12 cellular contexts compared by ENCODE assay signal in genomic region chr9:35163413-35163812, GRCh38. TPM values are rescaled to one million over a fixed set of nuclear protein-coding genes. Genes with fewer than 3 reads are reported as not detected.
DNase-seq lines count a peak whose midpoint lies in the region; ATAC-seq, FAIRE-seq and TF ChIP-seq lines count a peak whose summit lies in the region.
"Had no signal": no experiment of that assay in that cellular context is flagged by ENCODE, and none has a peak within 500 bp of the region (broad histone marks: within the 10 kb centered on the region; RNA-seq: fewer than 3 reads in every experiment).

No MANE protein-coding gene starts in this region.

- H3K14ac ChIP-seq in H1 (ENCODE audit: insufficient read length) = no peak overlapping the region

- no peak overlapping the region for H3K56ac ChIP-seq in H1 (replicated peaks; ENCODE audit: insufficient read length, low read depth, low read length)
- no peak overlapping the region for H3K56ac ChIP-seq in mesendoderm (ENCODE audit: low read length)

- BruUV-seq in HepG2 (replicated peaks; lab: Mats Ljungman, UMichigan) = no TSS peak

- H2AK5ac ChIP-seq in H1 (ENCODE audit: low read depth, low read length) (no peak overlapping the region), mesendoderm (ENCODE audit: low read length) (no peak overlapping the region)

- H3K4me3 Mint-ChIP-seq in natural killer cell = peak overlapping the region; percentile 92

- no peak overlapping the region for H3K4ac ChIP-seq in H1 (replicated peaks; ENCODE audit: insufficient read length, low read depth, low read length)
- no peak overlapping the region for H3K4ac ChIP-seq in mesendoderm (ENCODE audit: low read depth, low read length)

- peaks cover 7 to 20% of the 10 kb centered on the region in 2 donors for H3K27me3 Mint-ChIP-seq in natural killer cell (ENCODE audit: low read depth in 2 of 2)

- FAIRE-seq in HepG2 (lab: Jason Lieb, UNC) (no peak), H1 (lab: Jason Lieb, UNC) (no peak)

- H4K91ac ChIP-seq in H1 (replicated peaks; ENCODE audit: insufficient read length, low read length) = no peak overlapping the region

- H2BK15ac ChIP-seq in H1 (ENCODE audit: low read length) (no peak overlapping the region), mesendoderm (replicated peaks; ENCODE audit: low read depth) (no peak overlapping the region)

- DNase-seq in HepG2 (ENCODE audit: low spot score) = no peak
- DNase-seq in right lobe of liver = no peak
- no peak for DNase-seq in H1 (ENCODE audit: low read depth in 1 of 2, low spot score in 2 of 2)
- DNase-seq in natural killer cell = no peak
- DNase-seq in vagina (ENCODE audit: extremely low spot score in 2 of 2) = no peak
- no peak for DNase-seq in mesendoderm
- no peak for DNase-seq in NCI-H2196 treated with DMSO at 0.1 percent for 48 hours (lab: John Stamatoyannopoulos, UW; ENCODE audit: unreplicated experiment)
- DNase-seq in NAMALWA (ENCODE audit: low spot score) = no peak
- DNase-seq: anterior cingulate cortex; NCI-H510A; stimulated activated CD4-positive, alpha-beta T cell treated with anti-CD3 and anti-CD28 coated beads, Interleukin-12 subunit alpha, Interleukin-12 subunit beta, amount 100 ng/mL, for 4 hours had no signal

- TF ChIP-seq EP300 in HepG2 (IDR thresholded peaks at IDR 0.05; ENCODE audit: low read depth in 2 of 2, low read length in 2 of 2) = no peak
- TF ChIP-seq EP300 in HepG2 (CRISPR knock-in tag; IDR thresholded peaks at IDR 0.05; ENCODE audit: borderline replicate concordance) = no peak
- TF ChIP-seq EP300 in H1 (IDR thresholded peaks at IDR 0.05; ENCODE audit: borderline replicate concordance in 1 of 2, low read depth in 2 of 2, low read length in 2 of 2) = no peak

- peak overlapping the region; percentile 78 to 98 (median 85); a peak in 5 of 6 replicates for H3K4me3 ChIP-seq in HepG2 (replicated peaks in 1 of 3; ENCODE audit: insufficient read depth in 1 of 3, low read depth in 2 of 3, low read length in 3 of 3)
- H3K4me3 ChIP-seq in right lobe of liver = peak overlapping the region in 1 of 3 donors; percentile 82
- H3K4me3 ChIP-seq in H1 (ENCODE audit: extremely low read depth in 1 of 4, insufficient read depth in 2 of 4, low read depth in 3 of 4, low read length in 4 of 4) = peak overlapping the region in 1 of 4 experiments; percentile 85; a peak in 2 of 8 replicates
- peak overlapping the region; percentile 72 to 76 for H3K4me3 ChIP-seq in vagina
- no peak overlapping the region for H3K4me3 ChIP-seq in mesendoderm (ENCODE audit: low read length)
- H3K4me3 ChIP-seq: BLaER1 had no signal

- H3K79me1 ChIP-seq in H1 (ENCODE audit: low read depth, low read length) = no peaks in the 10 kb centered on the region
- H3K79me1 ChIP-seq in mesendoderm (ENCODE audit: low read length) = no peaks in the 10 kb centered on the region

- peak overlapping the region; percentile 13 for H3K27ac ChIP-seq in HepG2 (ENCODE audit: extremely low read length, insufficient read depth, low read length)
- H3K27ac ChIP-seq in right lobe of liver = peak overlapping the region in 1 of 3 donors; percentile 88
- H3K27ac ChIP-seq in H1 (ENCODE audit: low read depth, low read length) = no peak overlapping the region
- peak overlapping the region; percentile 85 for H3K27ac ChIP-seq in vagina
- H3K27ac ChIP-seq in mesendoderm (ENCODE audit: low read depth, low read length) = no peak overlapping the region
- H3K27ac ChIP-seq: BLaER1 had no signal

- no peak overlapping the region for H3K18ac ChIP-seq in H1 (ENCODE audit: extremely low read depth, low read length)
- H3K18ac ChIP-seq in mesendoderm (ENCODE audit: low read length) = no peak overlapping the region

- WGBS in HepG2 (ENCODE audit: low lambda C conversion rate) = 10% methylated on average over 3 of the region's 3 CpGs
- WGBS in right lobe of liver (ENCODE audit: insufficient coverage, low coverage, low lambda C conversion rate, missing lambda C conversion rate) = 38% methylated on average over 3 of the region's 3 CpGs
- WGBS in H1 (ENCODE audit: extremely low coverage in 1 of 2, insufficient coverage in 1 of 2, insufficient read length in 1 of 2, insufficient replicate concordance in 2 of 2, low coverage in 1 of 2, low lambda C conversion rate in 2 of 2, missing lambda C conversion rate in 1 of 2), 2 experiments = 82% methylated on average over 3 of the region's 3 CpGs; no CpG with 5 or more reads in 1 of the 2 experiments
- no CpG with 5 or more reads among the region's 3 CpGs for WGBS in mesendoderm (ENCODE audit: extremely low coverage, insufficient coverage, low lambda C conversion rate)

- H3K4me2 ChIP-seq in HepG2 (ENCODE audit: low read depth, low read length) = peak overlapping the region; percentile 90
- H3K4me2 ChIP-seq in H1 (ENCODE audit: insufficient read depth in 1 of 2, low read depth in 2 of 2, low read length in 2 of 2) = peak overlapping the region; percentile 86 to 99; a peak in 3 of 4 replicates
- no peak overlapping the region for H3K4me2 ChIP-seq in mesendoderm (ENCODE audit: low read length)

- POLR2A ChIA-PET in HepG2 (lab: Yijun Ruan, JAX) (interaction anchor here (0.7 kb wide), 1 partner anchor 95 kb away, joined by 4 read pairs; no protein-coding TSS in a partner anchor), H1 (lab: Charles Lee; ENCODE audit: partially characterized antibody) (interaction anchor here (2.0 kb wide), 1 partner anchor 47 kb away, joined by 8 read pairs; the partner anchor contains the start of gene ATOSB)

- peaks cover 9 to 14% of the 10 kb centered on the region in 2 donors for H3K4me1 Mint-ChIP-seq in natural killer cell

- H2BK5ac ChIP-seq in H1 (ENCODE audit: low read depth, low read length) (no peak overlapping the region), mesendoderm (ENCODE audit: low read length) (no peak overlapping the region)

- H4K20me1 ChIP-seq in HepG2 (ENCODE audit: insufficient read depth, low read length) (no peaks in the 10 kb centered on the region), H1 (replicated peaks in 1 of 2; ENCODE audit: control insufficient read depth in 1 of 2, insufficient read depth in 2 of 2, low read length in 2 of 2) (no peaks in the 10 kb centered on the region)
- H4K20me1 ChIP-seq: BLaER1 had no signal

- TF ChIP-seq CTCF in HepG2 (CRISPR knock-in tag; IDR thresholded peaks at IDR 0.05) (no peak), right lobe of liver (IDR thresholded peaks at IDR 0.05) (no peak), H1 (IDR thresholded peaks at IDR 0.05; ENCODE audit: control extremely low read depth in 1 of 3, insufficient read depth in 1 of 3, low read depth in 1 of 3, low read length in 3 of 3) (no peak), natural killer cell (IDR thresholded peaks at IDR 0.05) (no peak), vagina (IDR thresholded peaks at IDR 0.05) (no peak)

- H3K36me3 ChIP-seq in HepG2 (replicated peaks in 1 of 2; ENCODE audit: control insufficient read depth in 1 of 2, insufficient read depth in 2 of 2, low read length in 2 of 2) (no peaks in the 10 kb centered on the region), right lobe of liver (no peaks in the 10 kb centered on the region), H1 (ENCODE audit: control insufficient read depth in 2 of 4, insufficient read depth in 4 of 4, low read length in 3 of 4) (no peaks in the 10 kb centered on the region; a peak in 1 of 8 replicates), vagina (no peaks in the 10 kb centered on the region), mesendoderm (ENCODE audit: control insufficient read depth, insufficient read depth, low read length) (no peaks in the 10 kb centered on the region)
- H3K36me3 ChIP-seq: BLaER1 had no signal

- TF ChIP-seq RAD21 in HepG2 (CRISPR knock-in tag; IDR thresholded peaks at IDR 0.05) (no peak), H1 (IDR thresholded peaks at IDR 0.05 in 1 of 2, conservative IDR thresholded peaks at IDR 0.05 in 1 of 2; ENCODE audit: low read depth in 2 of 2, low read length in 2 of 2) (no peak)

- H3K23me2 ChIP-seq in H1 (ENCODE audit: low read depth, low read length) = peaks cover 7% of the 10 kb centered on the region

- in situ Hi-C loops in HepG2 (cut with HindIII; ENCODE audit: extremely low pct_ligation_motif_present, low pct_unique_long_range_greater_than_20kb) = no loop called here

- H3K9me3 ChIP-seq in HepG2 (ENCODE audit: low read length) = no peaks in the 10 kb centered on the region
- H3K9me3 ChIP-seq in right lobe of liver = no peaks in the 10 kb centered on the region
- no peaks in the 10 kb centered on the region for H3K9me3 ChIP-seq in H1 (ENCODE audit: insufficient read depth in 2 of 2, low read depth in 1 of 2, low read length in 1 of 2)
- no peaks in the 10 kb centered on the region for H3K9me3 ChIP-seq in vagina

- H4K5ac ChIP-seq in H1 (ENCODE audit: insufficient read length, low read depth, low read length) (no peak overlapping the region), mesendoderm (ENCODE audit: low read length) (no peak overlapping the region)

- intact Hi-C loops in HepG2 (cut with micrococcal nuclease; ENCODE audit: unreplicated experiment) (loop anchor here (10.0 kb wide), 1 partner anchor 91 kb away; no protein-coding TSS in a partner anchor), right lobe of liver (cut with DNase I) (no loop called here), natural killer cell (cut with micrococcal nuclease) (loop anchor here (5.0 kb wide), 1 partner anchor 46 kb away; the partner anchor contains the start of gene ATOSB), vagina (cut with DNase I) (no loop called here)

- H4K8ac ChIP-seq in H1 (ENCODE audit: extremely low read depth, insufficient read depth, low read length) (no peak overlapping the region), mesendoderm (ENCODE audit: low read depth, low read length) (no peak overlapping the region)

- TF ChIP-seq POLR2A in HepG2 (IDR thresholded peaks at IDR 0.05; ENCODE audit: insufficient read depth in 1 of 2, low read depth in 2 of 2, low read length in 2 of 2) = no peak
- TF ChIP-seq POLR2A in right lobe of liver (IDR thresholded peaks at IDR 0.05) = no peak
- no peak for TF ChIP-seq POLR2A in H1 (IDR thresholded peaks at IDR 0.05; ENCODE audit: control extremely low read depth in 1 of 2, low read depth in 2 of 2, low read length in 2 of 2)
- no peak for TF ChIP-seq POLR2A in vagina (IDR thresholded peaks at IDR 0.05)

- no peaks in the 10 kb centered on the region; a peak in 1 of 5 replicates for H3K27me3 ChIP-seq in HepG2 (ENCODE audit: control insufficient read depth in 1 of 2, insufficient read depth in 2 of 2, low read length in 2 of 2)
- H3K27me3 ChIP-seq in right lobe of liver = no peaks in the 10 kb centered on the region
- no peaks in the 10 kb centered on the region for H3K27me3 ChIP-seq in H1 (replicated peaks in 1 of 4; ENCODE audit: control insufficient read depth in 3 of 4, extremely low read depth in 1 of 4, insufficient read depth in 3 of 4, low read length in 3 of 4)
- no peaks in the 10 kb centered on the region for H3K27me3 ChIP-seq in vagina
- H3K27me3 ChIP-seq in mesendoderm (ENCODE audit: insufficient read depth, low read length, poor library complexity) = no peaks in the 10 kb centered on the region

- no peaks in the 10 kb centered on the region for H3K9me3 Mint-ChIP-seq in natural killer cell

- peaks cover 18% of the 10 kb centered on the region for H3K79me2 ChIP-seq in HepG2 (ENCODE audit: insufficient read depth, low read length)
- H3K79me2 ChIP-seq in H1 (ENCODE audit: control insufficient read depth in 1 of 2, insufficient read depth in 2 of 2, low read length in 2 of 2) = peaks cover 0 to 32% of the 10 kb centered on the region in 2 experiments; a peak in 2 of 4 replicates
- peaks cover 2% of the 10 kb centered on the region for H3K79me2 ChIP-seq in mesendoderm (ENCODE audit: control insufficient read depth, insufficient read depth, low read length)

- no peak for ATAC-seq in HepG2
- ATAC-seq in right lobe of liver = no peak
- ATAC-seq in natural killer cell = no peak

- CTCF ChIA-PET in HepG2 (lab: Yijun Ruan, JAX; ENCODE audit: low intra/inter-chr PET ratio, low total read pairs) (no interaction called here), H1 (lab: Charles Lee; ENCODE audit: partially characterized antibody) (interaction anchor here (0.6 to 1.3 kb wide), 3 partner anchors 47 to 313 kb away, joined by 3 to 4 read pairs (median 4); no protein-coding TSS in a partner anchor)

- H2BK12ac ChIP-seq in H1 (ENCODE audit: low read depth, low read length) = no peak overlapping the region

- no peaks in the 10 kb centered on the region for H3K36me3 Mint-ChIP-seq in natural killer cell

- no peak overlapping the region for H2BK120ac ChIP-seq in H1 (replicated peaks; ENCODE audit: low read depth, low read length)
- H2BK120ac ChIP-seq in mesendoderm (ENCODE audit: low read depth, low read length) = no peak overlapping the region

- no peak overlapping the region for H2BK20ac ChIP-seq in H1 (ENCODE audit: low read length)

- no peak overlapping the region for H3K27ac Mint-ChIP-seq in natural killer cell

- H3K4me1 ChIP-seq in HepG2 (ENCODE audit: insufficient read depth, low read length) (peaks cover 43% of the 10 kb centered on the region), right lobe of liver (peaks cover 0 to 13% (median 6%) of the 10 kb centered on the region in 4 donors), H1 (replicated peaks in 1 of 4; ENCODE audit: control insufficient read depth in 3 of 4, insufficient read depth in 4 of 4, low read length in 3 of 4) (peaks cover 0 to 1% (median 0%) of the 10 kb centered on the region in 4 experiments; a peak in 2 of 7 replicates), vagina (peaks cover 20% of the 10 kb centered on the region), mesendoderm (ENCODE audit: control insufficient read depth, low read depth, low read length) (no peaks in the 10 kb centered on the region)

- H3K9ac ChIP-seq in HepG2 (ENCODE audit: insufficient read depth, low read depth, low read length) (peak overlapping the region; percentile 84; the same call in 1 of the 2 replicates), H1 (replicated peaks in 1 of 4; ENCODE audit: extremely low read depth in 1 of 4, low read depth in 3 of 4, low read length in 3 of 4) (no peak overlapping the region), mesendoderm (ENCODE audit: low read length) (no peak overlapping the region)
- H3K9ac ChIP-seq: BLaER1 had no signal

- H3K23ac ChIP-seq in H1 (ENCODE audit: insufficient read length) = no peak overlapping the region
- H3K23ac ChIP-seq in mesendoderm (ENCODE audit: low read length) = no peak overlapping the region

- H2AFZ ChIP-seq in HepG2 (ENCODE audit: low read length) = no peak overlapping the region
- H2AFZ ChIP-seq in H1 (ENCODE audit: low read length) = no peak overlapping the region

RNA-seq across cellular contexts. Expression of gene UNC13B, which starts 1.6 kb away (rescaled TPM):
- 18.3 and 23.6 TPM in 2 replicates for total RNA-seq in HepG2 (2016; rRNA removed; fragmentation: Illumina TruSeq; extraction: Trizol)
- 5.8 and 6.3 TPM in 2 replicates for total RNA-seq in HepG2 (2016; cell fraction: cytosol; rRNA removed; fragmentation: Illumina TruSeq; extraction: Trizol; ENCODE audit: low read depth)
- 18.0 and 23.3 TPM in 2 replicates for total RNA-seq in HepG2 (2016; cell fraction: insoluble cytoplasmic fraction; rRNA removed; fragmentation: Illumina TruSeq; extraction: Trizol)
- total RNA-seq in HepG2 (2016; cell fraction: membrane; rRNA removed; fragmentation: Illumina TruSeq; extraction: Trizol) = 8.4 and 8.7 TPM in 2 replicates
- 15.9 and 17.6 TPM in 2 replicates for total RNA-seq in HepG2 (2016; cell fraction: nucleus; rRNA removed; fragmentation: Illumina TruSeq; extraction: Trizol)
- 14.0 and 17.8 TPM in 2 replicates for polyA plus RNA-seq in HepG2 (2011; rRNA removed)
- polyA plus RNA-seq in HepG2 (2011; cell fraction: cytosol; rRNA removed) = 13.3 and 16.9 TPM in 2 replicates
- 28.7 and 38.7 TPM in 2 replicates for polyA plus RNA-seq in HepG2 (2011; cell fraction: nucleus; rRNA removed)
- 18.7 and 23.3 TPM in 2 replicates for polyA plus RNA-seq in HepG2 (2012)
- 0.63 and 0.76 TPM in 2 replicates for polyA plus RNA-seq in HepG2 (2016; cell fraction: cytosol; fragmentation: Illumina TruSeq; extraction: Trizol; ENCODE audit: low read depth)
- 15.9 and 17.2 TPM in 2 replicates for polyA plus RNA-seq in HepG2 (2016; cell fraction: insoluble cytoplasmic fraction; fragmentation: Illumina TruSeq; extraction: Trizol; ENCODE audit: low read depth)
- 3.1 TPM in 2 replicates for polyA plus RNA-seq in HepG2 (2016; cell fraction: membrane; fragmentation: Illumina TruSeq; extraction: Trizol; ENCODE audit: low read depth)
- 17.3 and 17.8 TPM in 2 replicates for polyA plus RNA-seq in HepG2 (2016; cell fraction: nucleus; fragmentation: Illumina TruSeq; extraction: Trizol; ENCODE audit: insufficient read depth, low read depth)
- 36.9 and 49.4 TPM in 2 replicates for polyA minus RNA-seq in HepG2 (2011; rRNA and poly(A)+ RNA removed; ENCODE audit: low replicate concordance)
- 16.0 and 22.7 TPM in 2 replicates for polyA minus RNA-seq in HepG2 (2011; cell fraction: cytosol; rRNA and poly(A)+ RNA removed)
- 22.0 and 32.6 TPM in 2 replicates for polyA minus RNA-seq in HepG2 (2011; cell fraction: nucleus; rRNA and poly(A)+ RNA removed)
- total RNA-seq in right lobe of liver = 10 to 100 TPM; 14.5 to 23.0 (median 20.7) TPM
- total RNA-seq in H1 (2021; fragmentation: NEBNext Ultra II Directional; extraction: Animal tissue kit (Norgen Biotek cat#: 25700)) = 46.5 and 51.7 TPM in 2 replicates
- polyA plus RNA-seq in H1 (2011; rRNA removed) = 23.1 and 28.7 TPM in 2 replicates
- polyA plus RNA-seq in H1 (2011; cell fraction: cytosol; rRNA removed) = 32.6 TPM
- polyA plus RNA-seq in H1 (2011; cell fraction: nucleus; rRNA removed) = 52.9 TPM
- polyA plus RNA-seq in H1 (2012, experiment 1 of 2) = 28.9 to 32.7 TPM (median 32.1 TPM) in 4 replicates
- 3.3 TPM for polyA plus RNA-seq in H1 (2012, experiment 2 of 2)
- 18.7 TPM for polyA plus RNA-seq in H1 (2013, experiment 1 of 2)
- 17.7 TPM for polyA plus RNA-seq in H1 (2013, experiment 2 of 2)
- 72.3 and 83.7 TPM in 2 replicates for polyA minus RNA-seq in H1 (2011; rRNA and poly(A)+ RNA removed)
- 31.6 TPM for polyA minus RNA-seq in H1 (2011; cell fraction: cytosol; rRNA and poly(A)+ RNA removed)
- 34.5 TPM for polyA minus RNA-seq in H1 (2011; cell fraction: nucleus; rRNA and poly(A)+ RNA removed)
- total RNA-seq in natural killer cell = under 1 TPM; 0.21 to 0.78 (median 0.27) TPM
- 20.4 TPM for total RNA-seq in vagina
- polyA plus RNA-seq in mesendoderm (2013, experiment 1 of 2) = 30.0 TPM
- polyA plus RNA-seq in mesendoderm (2013, experiment 2 of 2) = 30.1 TPM

RNA-seq across cellular contexts. Expression of gene ATOSB, which starts 47.8 kb away (rescaled TPM):
- total RNA-seq in HepG2 (2016; rRNA removed; fragmentation: Illumina TruSeq; extraction: Trizol) = 1.9 and 2.3 TPM in 2 replicates
- total RNA-seq in HepG2 (2016; cell fraction: cytosol; rRNA removed; fragmentation: Illumina TruSeq; extraction: Trizol; ENCODE audit: low read depth) = 0.26 and 0.61 TPM in 2 replicates
- 1.6 and 2.0 TPM in 2 replicates for total RNA-seq in HepG2 (2016; cell fraction: insoluble cytoplasmic fraction; rRNA removed; fragmentation: Illumina TruSeq; extraction: Trizol)
- total RNA-seq in HepG2 (2016; cell fraction: membrane; rRNA removed; fragmentation: Illumina TruSeq; extraction: Trizol) = 1.2 and 1.5 TPM in 2 replicates
- total RNA-seq in HepG2 (2016; cell fraction: nucleus; rRNA removed; fragmentation: Illumina TruSeq; extraction: Trizol) = 1.8 and 2.3 TPM in 2 replicates
- 6.4 and 7.1 TPM in 2 replicates for polyA plus RNA-seq in HepG2 (2011; rRNA removed)
- polyA plus RNA-seq in HepG2 (2011; cell fraction: cytosol; rRNA removed) = 6.6 and 6.7 TPM in 2 replicates
- polyA plus RNA-seq in HepG2 (2011; cell fraction: nucleus; rRNA removed) = 16.6 and 22.2 TPM in 2 replicates
- 2.0 and 2.1 TPM in 2 replicates for polyA plus RNA-seq in HepG2 (2012)
- polyA plus RNA-seq in HepG2 (2016; cell fraction: cytosol; fragmentation: Illumina TruSeq; extraction: Trizol; ENCODE audit: low read depth) = 0.47 and 0.61 TPM in 2 replicates
- 2.2 TPM in 2 replicates for polyA plus RNA-seq in HepG2 (2016; cell fraction: insoluble cytoplasmic fraction; fragmentation: Illumina TruSeq; extraction: Trizol; ENCODE audit: low read depth)
- polyA plus RNA-seq in HepG2 (2016; cell fraction: membrane; fragmentation: Illumina TruSeq; extraction: Trizol; ENCODE audit: low read depth) = 1.4 and 1.6 TPM in 2 replicates
- 4.3 and 5.5 TPM in 2 replicates for polyA plus RNA-seq in HepG2 (2016; cell fraction: nucleus; fragmentation: Illumina TruSeq; extraction: Trizol; ENCODE audit: insufficient read depth, low read depth)
- 7.8 and 10.5 TPM in 2 replicates for polyA minus RNA-seq in HepG2 (2011; rRNA and poly(A)+ RNA removed; ENCODE audit: low replicate concordance)
- 1.7 and 1.8 TPM in 2 replicates for polyA minus RNA-seq in HepG2 (2011; cell fraction: cytosol; rRNA and poly(A)+ RNA removed)
- 3.7 and 4.0 TPM in 2 replicates for polyA minus RNA-seq in HepG2 (2011; cell fraction: nucleus; rRNA and poly(A)+ RNA removed)
- total RNA-seq in right lobe of liver = 1 to 10 TPM; 3.7 to 6.9 (median 5.8) TPM
- total RNA-seq in H1 (2021; fragmentation: NEBNext Ultra II Directional; extraction: Animal tissue kit (Norgen Biotek cat#: 25700)) = 6.4 and 6.9 TPM in 2 replicates
- polyA plus RNA-seq in H1 (2011; rRNA removed) = 10.4 and 13.3 TPM in 2 replicates
- 9.4 TPM for polyA plus RNA-seq in H1 (2011; cell fraction: cytosol; rRNA removed)
- 16.3 TPM for polyA plus RNA-seq in H1 (2011; cell fraction: nucleus; rRNA removed)
- polyA plus RNA-seq in H1 (2012, experiment 1 of 2) = 5.9 to 7.2 TPM (median 6.5 TPM) in 4 replicates
- polyA plus RNA-seq in H1 (2012, experiment 2 of 2) = 6.7 TPM
- 6.5 TPM for polyA plus RNA-seq in H1 (2013, experiment 1 of 2)
- 6.5 TPM for polyA plus RNA-seq in H1 (2013, experiment 2 of 2)
- polyA minus RNA-seq in H1 (2011; rRNA and poly(A)+ RNA removed) = 4.0 and 5.6 TPM in 2 replicates
- polyA minus RNA-seq in H1 (2011; cell fraction: cytosol; rRNA and poly(A)+ RNA removed) = 2.3 TPM
- 4.2 TPM for polyA minus RNA-seq in H1 (2011; cell fraction: nucleus; rRNA and poly(A)+ RNA removed)
- total RNA-seq in natural killer cell = 10 to 100 TPM; 21.0 to 28.3 (median 23.9) TPM
- 11.5 TPM for total RNA-seq in vagina
- 6.3 TPM for polyA plus RNA-seq in mesendoderm (2013, experiment 1 of 2)
- polyA plus RNA-seq in mesendoderm (2013, experiment 2 of 2) = 6.4 TPM

Comparison
In these comparisons a context has a peak if more than half of its experiments do, and no peak if none do; other contexts are left out.
1. intact Hi-C loops: an anchor here in HepG2 (10.0 kb wide) and natural killer cell (5.0 kb wide); none called in right lobe of liver and vagina.
2. H3K27ac ChIP-seq: peak in HepG2 (single experiment) and vagina (single experiment); none in H1 (single experiment) and mesendoderm (single experiment).